8 cellular contexts compared by ENCODE assay signal in genomic region chr12:52980773-52981423, GRCh38. TPM values are rescaled to one million over a fixed set of nuclear protein-coding genes. Genes with fewer than 3 reads are reported as not detected.
A peak's percentile ranks its signal among the peaks of the same experiment; 100 is the strongest.
DNase-seq lines count a peak whose midpoint lies in the region; TF ChIP-seq lines count a peak whose summit lies in the region.

No MANE protein-coding gene starts in this region.

- H3K9me3 ChIP-seq in ovary: no peaks in the 10 kb centered on the region
- no peaks in the 10 kb centered on the region for H3K9me3 ChIP-seq in tibial nerve

- H3K27me3 ChIP-seq in ovary (no peaks in the 10 kb centered on the region), tibial nerve (peaks cover 0 to 17% of the 10 kb centered on the region in 2 donors)

- no peak overlapping the region for H3K27ac ChIP-seq in ovary
- H3K27ac ChIP-seq in tibial nerve: no peak overlapping the region

- intact Hi-C loops in ovary (cut with DNase I): loop anchor here in 3 of 4 donors (2.0 to 10.0 kb wide), 2 partner anchors 96 to 826 kb away; no protein-coding TSS in a partner anchor

- DNase-seq in D341Med (ENCODE audit: low spot score): peak; percentile 84
- DNase-seq in H4 (ENCODE audit: low spot score): peak; percentile 88
- DNase-seq in NCI-H1105 (lab: John Stamatoyannopoulos, UW): peak; percentile 74
- peak; percentile 92 for DNase-seq in SK-N-DZ (ENCODE audit: low spot score)
- peak; percentile 37 to 66 (median 50) for DNase-seq in activated naive CD4-positive, alpha-beta T cell (lab: John Stamatoyannopoulos, UW)
- peak; percentile 83 for DNase-seq in germinal center (ENCODE audit: low spot score)
- DNase-seq in ovary: peak; percentile 71 to 85 (median 79)
- DNase-seq in tibial nerve (ENCODE audit: low spot score in 2 of 2): peak; percentile 70 to 90

- no peak overlapping the region for H3K4me3 ChIP-seq in ovary
- H3K4me3 ChIP-seq in tibial nerve: no peak overlapping the region

- TF ChIP-seq EP300 in ovary (IDR thresholded peaks at IDR 0.05) (no peak), tibial nerve (IDR thresholded peaks at IDR 0.05) (peak in 1 of 2 donors; percentile 23)

- TF ChIP-seq POLR2A in ovary (IDR thresholded peaks at IDR 0.05): peak; percentile 24
- no peak for TF ChIP-seq POLR2A in tibial nerve (IDR thresholded peaks at IDR 0.05)

- H3K36me3 ChIP-seq in ovary (no peaks in the 10 kb centered on the region), tibial nerve (no peaks in the 10 kb centered on the region)

- TF ChIP-seq CTCF in ovary (IDR thresholded peaks at IDR 0.05) (peak; percentile 83 to 94 (median 94)), tibial nerve (IDR thresholded peaks at IDR 0.05) (peak; percentile 91 to 97 (median 95))

- H3K4me1 ChIP-seq in ovary (ENCODE audit: insufficient read depth): peaks cover 3% of the 10 kb centered on the region
- peaks cover 0 to 8% (median 0%) of the 10 kb centered on the region in 4 donors for H3K4me1 ChIP-seq in tibial nerve

- WGBS in ovary, 3 donors: 22 to 26% (median 24%) methylated on average over 11 of the region's 11 CpGs
- WGBS in tibial nerve, 2 donors: 22 to 27% methylated on average over 11 of the region's 11 CpGs

RNA-seq across cellular contexts. Expression of gene EIF4B, which starts 25.4 kb away (rescaled TPM):
- total RNA-seq in H4 (2014; rRNA removed; shearing (Covaris generic)): 479 and 559 TPM in 2 replicates
- 453 and 511 TPM in 2 replicates for polyA plus RNA-seq in SK-N-DZ (2014; cell fraction: cytosol; rRNA removed)
- polyA plus RNA-seq in SK-N-DZ (2014; cell fraction: nucleus; rRNA removed): 216 and 276 TPM in 2 replicates
- total RNA-seq in ovary (1,000 to 10,000 TPM in 3 of 7 donors, 100 to 1,000 TPM in 4; 713 to 1,452 (median 896) TPM), tibial nerve (100 to 1,000 TPM; 297 to 484 (median 401) TPM)
- polyA plus RNA-seq in ovary: 100 to 1,000 TPM; 316 to 882 TPM

RNA-seq across cellular contexts. Expression of gene KRT18, which starts 32.0 kb away (rescaled TPM):
- total RNA-seq in H4 (2014; rRNA removed; shearing (Covaris generic)): 156 and 182 TPM in 2 replicates
- polyA plus RNA-seq in SK-N-DZ (2014; cell fraction: cytosol; rRNA removed): not detected in 2 replicates
- polyA plus RNA-seq in SK-N-DZ (2014; cell fraction: nucleus; rRNA removed): not detected in 2 replicates
- total RNA-seq in ovary: 1,000 to 10,000 TPM in 1 of 7 donors, 10 to 100 TPM in 4, 1 to 10 TPM in 2; 4.4 to 1,005 (median 64.8) TPM
- 10 to 100 TPM; 17.8 to 38.9 TPM for polyA plus RNA-seq in ovary
- 1 to 10 TPM in 3 of 4 donors, under 1 TPM in 1; 0.78 to 8.1 (median 3.5) TPM for total RNA-seq in tibial nerve
